ENCODE assay signal across 11 cellular contexts in the genomic region with DNA sequence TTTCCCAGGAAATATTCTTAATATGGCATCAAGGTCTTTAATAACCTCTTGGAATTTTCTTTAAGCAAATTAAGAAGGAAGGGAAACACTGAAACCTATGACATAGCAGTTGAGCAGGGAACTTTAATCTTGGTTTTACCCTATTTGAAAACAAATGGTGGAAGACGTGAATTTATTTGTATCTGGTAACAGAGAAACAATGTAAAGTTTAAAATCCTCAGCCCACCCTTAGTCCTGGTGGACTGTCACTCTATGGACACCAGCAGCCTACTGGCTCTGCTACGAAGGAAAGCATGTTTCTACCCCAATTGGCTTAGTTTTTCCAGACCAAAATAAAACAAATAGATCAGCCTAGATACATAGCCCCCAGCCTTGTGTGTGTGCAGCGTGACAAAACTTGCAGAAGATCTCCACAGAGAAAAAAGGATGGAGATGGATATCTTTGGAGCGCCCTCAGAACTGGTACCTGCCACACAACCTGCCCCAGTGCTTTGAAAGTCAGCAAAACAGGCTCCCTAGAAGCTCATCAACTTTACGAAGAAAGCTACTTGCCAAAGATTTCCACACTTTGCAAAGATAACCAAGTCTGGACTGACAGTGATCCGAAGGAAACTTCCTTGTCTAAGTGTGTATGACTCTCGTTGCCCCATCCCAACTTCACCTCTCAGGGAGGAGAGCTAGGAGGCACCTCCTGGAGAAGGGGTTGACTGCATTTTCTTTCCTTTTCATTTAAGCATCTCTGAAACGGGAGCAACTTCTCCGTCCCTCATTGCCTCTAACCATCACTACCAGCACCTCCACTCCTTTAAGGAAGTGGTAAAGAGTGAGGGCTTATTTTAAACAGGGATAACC. TPM values are rescaled to one million over a fixed set of nuclear protein-coding genes. Genes with fewer than 3 reads are reported as not detected.
DNase-seq lines count a peak whose midpoint lies in the region; ATAC-seq and TF ChIP-seq lines count a peak whose summit lies in the region.
"Had no signal": no experiment of that assay in that cellular context is flagged by ENCODE, and none has a peak within 500 bp of the region (broad histone marks: within the 10 kb centered on the region; RNA-seq: fewer than 3 reads in every experiment).

No MANE protein-coding gene starts in this region.

- H3K27me3 ChIP-seq in transverse colon: peaks cover 84% of the 10 kb centered on the region

- H3K4me1 ChIP-seq in mesodermal cell (ENCODE audit: control insufficient read depth, insufficient read depth, low read length, poor library complexity, severe bottlenecking): peaks cover 69% of the 10 kb centered on the region
- H3K4me1 ChIP-seq in transverse colon: peaks cover 0 to 7% (median 0%) of the 10 kb centered on the region in 4 donors

- H3K4me1 Mint-ChIP-seq in activated naive CD8-positive, alpha-beta T cell treated with anti-CD3 and anti-CD28 coated beads, Interleukin-2, amount 50 U/mL, for 24 hours: peaks cover 71% of the 10 kb centered on the region
- H3K4me1 Mint-ChIP-seq in activated naive CD8-positive, alpha-beta T cell treated with anti-CD3 and anti-CD28 coated beads for 36 hours: peaks cover 20% of the 10 kb centered on the region
- H3K4me1 Mint-ChIP-seq in stimulated activated naive CD8-positive, alpha-beta T cell treated with anti-CD3 and anti-CD28 coated beads, Interleukin-15, amount 100 ng/mL, for 72 hours: peaks cover 42% of the 10 kb centered on the region

- peaks cover 26% of the 10 kb centered on the region for H3K27me3 Mint-ChIP-seq in activated naive CD8-positive, alpha-beta T cell treated with anti-CD3 and anti-CD28 coated beads, Interleukin-2, amount 50 U/mL, for 24 hours
- H3K27me3 Mint-ChIP-seq in activated naive CD8-positive, alpha-beta T cell treated with anti-CD3 and anti-CD28 coated beads for 36 hours: peaks cover 63% of the 10 kb centered on the region
- H3K27me3 Mint-ChIP-seq in stimulated activated naive CD8-positive, alpha-beta T cell treated with anti-CD3 and anti-CD28 coated beads, Interleukin-15, amount 100 ng/mL, for 72 hours: peaks cover 69% of the 10 kb centered on the region

- peak overlapping the region; percentile 22 for H3K27ac Mint-ChIP-seq in activated naive CD8-positive, alpha-beta T cell treated with anti-CD3 and anti-CD28 coated beads, Interleukin-2, amount 50 U/mL, for 24 hours
- H3K27ac Mint-ChIP-seq in activated naive CD8-positive, alpha-beta T cell treated with anti-CD3 and anti-CD28 coated beads for 36 hours: no peak overlapping the region
- H3K27ac Mint-ChIP-seq in stimulated activated naive CD8-positive, alpha-beta T cell treated with anti-CD3 and anti-CD28 coated beads, Interleukin-15, amount 100 ng/mL, for 72 hours: peak overlapping the region in 1 of 2 donors; percentile 42
- H3K27ac Mint-ChIP-seq: CD4-positive, CD25-positive, alpha-beta regulatory T cell had no signal

- DNase-seq in activated naive CD8-positive, alpha-beta T cell treated with anti-CD3 and anti-CD28 coated beads, Interleukin-2, amount 50 U/mL, for 24 hours: no peak
- DNase-seq in activated naive CD8-positive, alpha-beta T cell treated with anti-CD3 and anti-CD28 coated beads for 36 hours: no peak
- DNase-seq in caudate nucleus (lab: John Stamatoyannopoulos, UW): peak in 3 of 61 donors; percentile 22 to 40 (median 25)
- DNase-seq in transverse colon: no peak
- no peak for DNase-seq in NCI-H446 (lab: John Stamatoyannopoulos, UW)
- no peak for DNase-seq in stimulated activated naive CD8-positive, alpha-beta T cell treated with anti-CD3 and anti-CD28 coated beads, Interleukin-15, amount 100 ng/mL, for 72 hours
- DNase-seq: CD4-positive, CD25-positive, alpha-beta regulatory T cell; NCI-H524 treated with DMSO at 0.1 percent for 48 hours; stimulated activated CD4-positive, alpha-beta T cell treated with anti-CD3 and anti-CD28 coated beads, Interleukin-4, amount 100 ng/mL, for 1 hour had no signal

- peak overlapping the region; percentile 70 for H3K4me3 ChIP-seq in mesodermal cell (ENCODE audit: extremely low read depth, insufficient read depth, low read length, poor library complexity, severe bottlenecking)
- peak overlapping the region in 1 of 4 donors; percentile 77 for H3K4me3 ChIP-seq in transverse colon

- ATAC-seq in activated naive CD8-positive, alpha-beta T cell treated with anti-CD3 and anti-CD28 coated beads, Interleukin-2, amount 50 U/mL, for 24 hours: no peak
- no peak for ATAC-seq in GM18867 (IDR thresholded peaks at IDR 0.05; ENCODE audit: unreplicated experiment)
- no peak for ATAC-seq in stimulated activated naive CD8-positive, alpha-beta T cell treated with anti-CD3 and anti-CD28 coated beads, Interleukin-15, amount 100 ng/mL, for 72 hours

- in situ Hi-C loops in transverse colon (cut with MboI; ENCODE audit: low pct_ligation_motif_present in 1 of 4, low pct_unique_long_range_greater_than_20kb in 1 of 4, low sequenced_read_pairs in 3 of 4): loop anchor here in 2 of 4 donors (25.0 kb wide), 2 partner anchors 575 to 1250 kb away; no protein-coding TSS in a partner anchor

- no peak for TF ChIP-seq POLR2A in transverse colon (IDR thresholded peaks at IDR 0.05)

- 55 to 64% methylated on average over 4 to 6 of the region's 9 CpGs for whole genome bisulfite sequencing in mesodermal cell (ENCODE audit: insufficient coverage in 2 of 2), 2 experiments
- 35 to 39% methylated on average over 7 to 9 of the region's 9 CpGs for WGBS in transverse colon (ENCODE audit: low coverage in 1 of 2), 2 donors

- peaks cover 9% of the 10 kb centered on the region for H3K36me3 Mint-ChIP-seq in activated naive CD8-positive, alpha-beta T cell treated with anti-CD3 and anti-CD28 coated beads, Interleukin-2, amount 50 U/mL, for 24 hours (ENCODE audit: low read depth)
- H3K36me3 Mint-ChIP-seq in activated naive CD8-positive, alpha-beta T cell treated with anti-CD3 and anti-CD28 coated beads for 36 hours: peaks cover 2% of the 10 kb centered on the region
- H3K36me3 Mint-ChIP-seq: CD4-positive, CD25-positive, alpha-beta regulatory T cell had no signal

- H3K9me3 Mint-ChIP-seq in activated naive CD8-positive, alpha-beta T cell treated with anti-CD3 and anti-CD28 coated beads, Interleukin-2, amount 50 U/mL, for 24 hours: no peaks in the 10 kb centered on the region
- no peaks in the 10 kb centered on the region for H3K9me3 Mint-ChIP-seq in activated naive CD8-positive, alpha-beta T cell treated with anti-CD3 and anti-CD28 coated beads for 36 hours
- H3K9me3 Mint-ChIP-seq in stimulated activated naive CD8-positive, alpha-beta T cell treated with anti-CD3 and anti-CD28 coated beads, Interleukin-15, amount 100 ng/mL, for 72 hours: no peaks in the 10 kb centered on the region

- H3K36me3 ChIP-seq in mesodermal cell (ENCODE audit: control insufficient read depth, insufficient read depth, low read length): peaks cover 51% of the 10 kb centered on the region
- H3K36me3 ChIP-seq in transverse colon: no peaks in the 10 kb centered on the region

- no peak for TF ChIP-seq EP300 in transverse colon (IDR thresholded peaks at IDR 0.05; ENCODE audit: low read depth)

- H3K4me3 Mint-ChIP-seq in activated naive CD8-positive, alpha-beta T cell treated with anti-CD3 and anti-CD28 coated beads, Interleukin-2, amount 50 U/mL, for 24 hours: no peak overlapping the region
- H3K4me3 Mint-ChIP-seq in activated naive CD8-positive, alpha-beta T cell treated with anti-CD3 and anti-CD28 coated beads for 36 hours: no peak overlapping the region
- no peak overlapping the region for H3K4me3 Mint-ChIP-seq in stimulated activated naive CD8-positive, alpha-beta T cell treated with anti-CD3 and anti-CD28 coated beads, Interleukin-15, amount 100 ng/mL, for 72 hours

- intact Hi-C loops in transverse colon (cut with DNase I; ENCODE audit: low total_unique reads): loop anchor here (10.0 kb wide), 1 partner anchor 178 kb away; a partner anchor contains a TSS

- peak overlapping the region; percentile 98 for H3K27ac ChIP-seq in caudate nucleus (ENCODE audit: low read depth, low read length)
- peak overlapping the region; percentile 91 for H3K27ac ChIP-seq in mesodermal cell (ENCODE audit: low read depth, low read length, severe bottlenecking)
- peak overlapping the region; percentile 87 to 91 (median 88) for H3K27ac ChIP-seq in transverse colon

- H3K9me3 ChIP-seq in mesodermal cell (ENCODE audit: control insufficient read depth, low read length): no peaks in the 10 kb centered on the region
- no peaks in the 10 kb centered on the region for H3K9me3 ChIP-seq in transverse colon

- no peak for TF ChIP-seq CTCF in transverse colon (IDR thresholded peaks at IDR 0.05)

RNA-seq across cellular contexts. Expression of gene ZEB2, which starts 7.3 kb away (rescaled TPM):
- 10 to 100 TPM in 1 of 2 experiments, 1 to 10 TPM in 1; 9.0 to 10.5 TPM for total RNA-seq in activated naive CD8-positive, alpha-beta T cell treated with anti-CD3 and anti-CD28 coated beads for 36 hours
- polyA plus RNA-seq in mesodermal cell (2013, experiment 1 of 2): 70.9 TPM
- 70.0 TPM for polyA plus RNA-seq in mesodermal cell (2013, experiment 2 of 2)
- total RNA-seq in transverse colon: 10 to 100 TPM; 19.8 to 69.6 (median 42.9) TPM
